28 cellular contexts compared by ENCODE assay signal in genomic region chr14:52363001-52363704, GRCh38. TPM values are rescaled to one million over a fixed set of nuclear protein-coding genes. Genes with fewer than 3 reads are reported as not detected.
"Had no signal": no experiment of that assay in that cellular context is flagged by ENCODE, and none has a peak within 500 bp of the region (broad histone marks: within the 10 kb centered on the region; RNA-seq: fewer than 3 reads in every experiment).

No MANE protein-coding gene starts in this region.

- H3K9me3 ChIP-seq: lower lobe of right lung, upper lobe of right lung had no signal

- H2AFZ ChIP-seq: neural progenitor cell had no signal

- H3K4me3 Mint-ChIP-seq: activated CD4-positive, alpha-beta T cell treated with anti-CD3 and anti-CD28 coated beads, Interleukin-2, amount 10 ng/mL, durations not matched to agents 7 days and 5 days; activated CD8-positive, alpha-beta memory T cell treated with anti-CD3 and anti-CD28 coated beads, Interleukin-2, amount 10 ng/mL, durations not matched to agents 7 days and 5 days; activated CD8-positive, alpha-beta T cell treated with anti-CD3 and anti-CD28 coated beads for 36 hours; activated naive CD8-positive, alpha-beta T cell; naive thymus-derived CD4-positive, alpha-beta T cell; neural progenitor cell; stimulated activated naive B cell treated with anti-CD40 and anti-IgM and Interleukin-4, amounts not matched to agents 10 μg/mL and 1 μg/mL and 100 μg/mL, for 72 hours; T-cell; T-helper 2 cell treated with Interferon-gamma antibody and Interleukin-4, amounts not matched to agents 5 μg/mL and 100 μg/mL, for 36 hours had no signal

- H3K27ac ChIP-seq: foreskin keratinocyte, lower lobe of right lung, neural progenitor cell, upper lobe of right lung, WERI-Rb-1 had no signal

- H3K9ac ChIP-seq: neural progenitor cell had no signal

- H3K4me2 ChIP-seq: neural progenitor cell had no signal

- H3K36me3 ChIP-seq: lower lobe of right lung, neural progenitor cell, upper lobe of right lung, WERI-Rb-1 had no signal

- H3K4me1 Mint-ChIP-seq: neural progenitor cell; stimulated activated naive B cell treated with anti-CD40 and anti-IgM and Interleukin-4, amounts not matched to agents 10 μg/mL and 1 μg/mL and 100 μg/mL, for 72 hours had no signal

- H3K36me3 Mint-ChIP-seq: activated naive CD8-positive, alpha-beta T cell; neural progenitor cell; stimulated activated naive B cell treated with anti-CD40 and anti-IgM and Interleukin-4, amounts not matched to agents 10 μg/mL and 1 μg/mL and 100 μg/mL, for 72 hours; T-cell had no signal

- FAIRE-seq: astrocyte, endothelial cell of umbilical vein, kidney had no signal

- DNase-seq: activated CD4-positive, alpha-beta T cell treated with anti-CD3 and anti-CD28 coated beads, Interleukin-2, amount 10 ng/mL, durations not matched to agents 7 days and 5 days; activated CD4-positive, CD25-positive, alpha-beta regulatory T cell treated with anti-CD3 and anti-CD28 coated beads, Interleukin-2, amount 50 U/mL, for 72 hours; activated CD8-positive, alpha-beta memory T cell treated with anti-CD3 and anti-CD28 coated beads, Interleukin-2, amount 10 ng/mL, durations not matched to agents 7 days and 5 days; activated CD8-positive, alpha-beta T cell treated with anti-CD3 and anti-CD28 coated beads for 36 hours; activated naive CD4-positive, alpha-beta T cell; activated T-cell treated with anti-CD3 and anti-CD28 coated beads for 4 hours; central memory CD4-positive, alpha-beta T cell; dermis blood vessel endothelial cell; effector CD8-positive, alpha-beta T cell; foreskin keratinocyte; kidney; lower lobe of right lung; mesendoderm; naive thymus-derived CD4-positive, alpha-beta T cell; retina; stimulated activated CD4-positive, alpha-beta T cell treated with anti-CD3 and anti-CD28 coated beads, Interleukin-2, amount 100 ng/mL, for 48 hours; stimulated activated CD8-positive, alpha-beta memory T cell treated with anti-CD3 and anti-CD28 coated beads, Interleukin-4, amount 100 ng/mL, for 48 hours; stimulated activated naive B cell treated with anti-CD40 and anti-IgM and Interleukin-4, amounts not matched to agents 10 μg/mL and 1 μg/mL and 100 μg/mL, for 72 hours; T-cell; upper lobe of right lung; WERI-Rb-1 had no signal

- H3K4me1 ChIP-seq: foreskin keratinocyte, neural progenitor cell had no signal

- H3K27me3 Mint-ChIP-seq: activated CD8-positive, alpha-beta T cell treated with anti-CD3 and anti-CD28 coated beads for 36 hours; activated naive CD8-positive, alpha-beta T cell; naive thymus-derived CD4-positive, alpha-beta T cell; progenitor cell of endocrine pancreas; T-cell had no signal

- H3K4me3 ChIP-seq: lower lobe of right lung, neural progenitor cell, upper lobe of right lung had no signal

- ATAC-seq: activated CD8-positive, alpha-beta memory T cell treated with anti-CD3 and anti-CD28 coated beads, Interleukin-2, amount 10 ng/mL, durations not matched to agents 7 days and 5 days; activated CD8-positive, alpha-beta T cell treated with anti-CD3 and anti-CD28 coated beads for 36 hours; esophagus mucosa; foreskin keratinocyte; stimulated activated naive B cell treated with anti-CD40 and anti-IgM and Interleukin-4, amounts not matched to agents 10 μg/mL and 1 μg/mL and 100 μg/mL, for 72 hours; T-cell had no signal

- H3K27me3 ChIP-seq: foreskin keratinocyte, neural progenitor cell, upper lobe of right lung had no signal

- H3K9me3 Mint-ChIP-seq: activated CD8-positive, alpha-beta T cell treated with anti-CD3 and anti-CD28 coated beads for 36 hours; naive thymus-derived CD4-positive, alpha-beta T cell; neural progenitor cell; stimulated activated naive B cell treated with anti-CD40 and anti-IgM and Interleukin-4, amounts not matched to agents 10 μg/mL and 1 μg/mL and 100 μg/mL, for 72 hours; T-cell had no signal

- H3K27ac Mint-ChIP-seq: activated CD4-positive, alpha-beta T cell treated with anti-CD3 and anti-CD28 coated beads, Interleukin-2, amount 10 ng/mL, durations not matched to agents 7 days and 5 days; activated CD8-positive, alpha-beta memory T cell treated with anti-CD3 and anti-CD28 coated beads, Interleukin-2, amount 10 ng/mL, durations not matched to agents 7 days and 5 days; activated CD8-positive, alpha-beta T cell treated with anti-CD3 and anti-CD28 coated beads for 36 hours; activated naive CD8-positive, alpha-beta T cell; naive thymus-derived CD4-positive, alpha-beta T cell; neural progenitor cell; progenitor cell of endocrine pancreas; stimulated activated naive B cell treated with anti-CD40 and anti-IgM and Interleukin-4, amounts not matched to agents 10 μg/mL and 1 μg/mL and 100 μg/mL, for 72 hours; T-cell; T-helper 2 cell treated with Interferon-gamma antibody and Interleukin-4, amounts not matched to agents 5 μg/mL and 100 μg/mL, for 36 hours had no signal

RNA-seq across cellular contexts. Expression of gene PTGER2, which starts 49.0 kb away (rescaled TPM):
- total RNA-seq: astrocyte, endothelial cell of umbilical vein had no signal
- polyA plus RNA-seq: endothelial cell of umbilical vein had no signal
